15 cellular contexts compared by ENCODE assay signal in the genomic region with DNA sequence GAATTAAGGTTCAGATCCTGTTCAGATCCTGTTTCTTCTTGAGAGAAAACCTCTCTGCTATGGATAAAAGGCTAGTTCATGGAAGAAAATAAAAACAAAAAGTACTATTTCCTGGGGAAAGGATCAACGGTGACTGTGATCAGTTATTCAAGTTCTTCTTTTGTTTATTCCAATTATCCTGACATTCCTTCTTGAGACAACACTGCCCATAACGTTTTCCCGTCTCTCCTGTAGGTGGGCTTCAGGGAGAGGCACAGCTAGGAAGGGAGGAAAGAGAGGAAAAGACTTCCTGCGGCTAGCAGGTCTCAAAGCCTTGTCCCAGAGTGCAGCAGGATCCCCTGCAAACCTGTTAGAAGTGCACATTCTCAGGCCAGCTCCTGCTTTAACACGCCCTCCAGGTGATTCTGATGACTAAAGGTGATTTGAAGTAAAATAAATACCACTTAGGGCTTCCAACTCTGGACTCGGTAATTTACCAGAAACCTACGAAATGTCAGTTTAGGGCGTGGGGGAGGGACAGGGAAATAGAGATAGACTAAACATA. TPM values are rescaled to one million over a fixed set of nuclear protein-coding genes. Genes with fewer than 3 reads are reported as not detected.
A peak's percentile ranks its signal among the peaks of the same experiment; 100 is the strongest.
DNase-seq lines count a peak whose midpoint lies in the region; ATAC-seq and TF ChIP-seq lines count a peak whose summit lies in the region.
"Had no signal": no experiment of that assay in that cellular context is flagged by ENCODE, and none has a peak within 500 bp of the region (broad histone marks: within the 10 kb centered on the region; RNA-seq: fewer than 3 reads in every experiment).

No MANE protein-coding gene starts in this region.

- ATAC-seq in PC-3 (peak; percentile 14), GM19324 (IDR thresholded peaks at IDR 0.05; ENCODE audit: low FRiP score, unreplicated experiment) (no peak)
- ATAC-seq in CD4-positive, alpha-beta T cell (ENCODE audit: poor library complexity), result no peak
- ATAC-seq: left lobe of liver had no signal

- no peaks in the 10 kb centered on the region for H3K9me2 ChIP-seq in PC-3 (replicated peaks; ENCODE audit: low read length)

- H3K9me3 Mint-ChIP-seq in neural progenitor cell, result peaks cover 7% of the 10 kb centered on the region
- no peaks in the 10 kb centered on the region for H3K9me3 Mint-ChIP-seq in CD4-positive, alpha-beta T cell
- H3K9me3 Mint-ChIP-seq: activated naive CD8-positive, alpha-beta T cell treated with anti-CD3 and anti-CD28 coated beads for 36 hours; dendritic cell treated with granulocyte-macrophage colony-stimulating factor and Interleukin-4, amounts not matched to agents 40 ng/mL and 50 ng/mL, for 4 days had no signal

- no peaks in the 10 kb centered on the region for H4K20me1 ChIP-seq in PC-3 (ENCODE audit: low read length)
- H4K20me1 ChIP-seq in neural progenitor cell (ENCODE audit: low read depth), result no peaks in the 10 kb centered on the region

- H3K27ac Mint-ChIP-seq in neural progenitor cell, result peak overlapping the region; percentile 54
- no peak overlapping the region for H3K27ac Mint-ChIP-seq in CD4-positive, alpha-beta T cell
- H3K27ac Mint-ChIP-seq: activated naive CD8-positive, alpha-beta T cell treated with anti-CD3 and anti-CD28 coated beads for 36 hours; B cell; dendritic cell treated with granulocyte-macrophage colony-stimulating factor and Interleukin-4, amounts not matched to agents 40 ng/mL and 50 ng/mL, for 4 days had no signal

- H3K4me1 ChIP-seq in PC-3 (ENCODE audit: insufficient read depth, low read length), result peaks cover 50% of the 10 kb centered on the region
- H3K4me1 ChIP-seq in neural progenitor cell, result no peaks in the 10 kb centered on the region

- CTCF ChIA-PET in PC-3 (lab: Charles Lee), result interaction anchor here (1.2 to 1.9 kb wide), 2 partner anchors 53 to 58 kb away, joined by 4 to 5 read pairs; no protein-coding TSS in a partner anchor
- CTCF ChIA-PET in CD4-positive, alpha-beta T cell (lab: Charles Lee), result no interaction called here

- H3K4me1 Mint-ChIP-seq in neural progenitor cell, result peaks cover 6% of the 10 kb centered on the region
- peaks cover under 1% of the 10 kb centered on the region for H3K4me1 Mint-ChIP-seq in CD4-positive, alpha-beta T cell (ENCODE audit: low read depth)
- H3K4me1 Mint-ChIP-seq: activated naive CD8-positive, alpha-beta T cell treated with anti-CD3 and anti-CD28 coated beads for 36 hours had no signal

- intact Hi-C loops in PC-3 (cut with micrococcal nuclease), result no loop called here
- intact Hi-C loops in CD4-positive, alpha-beta T cell (cut with DNase I, micrococcal nuclease), result no loop called here

- no peaks in the 10 kb centered on the region for H3K36me3 Mint-ChIP-seq in neural progenitor cell
- no peaks in the 10 kb centered on the region for H3K36me3 Mint-ChIP-seq in CD4-positive, alpha-beta T cell (ENCODE audit: low read depth)
- H3K36me3 Mint-ChIP-seq: activated naive CD8-positive, alpha-beta T cell treated with anti-CD3 and anti-CD28 coated beads for 36 hours had no signal

- H3K27me3 ChIP-seq in PC-3 (ENCODE audit: low read length), result no peaks in the 10 kb centered on the region
- peaks cover 20% of the 10 kb centered on the region for H3K27me3 ChIP-seq in neural progenitor cell
- peaks cover 17% of the 10 kb centered on the region for H3K27me3 ChIP-seq in CD4-positive, alpha-beta T cell (ENCODE audit: control insufficient read depth, insufficient read depth, low read length)

- POLR2A ChIA-PET in PC-3 (lab: Charles Lee; ENCODE audit: unreplicated experiment), result interaction anchor here (0.6 kb wide), 1 partner anchor 17 kb away, joined by 5 read pairs; no protein-coding TSS in a partner anchor
- POLR2A ChIA-PET in CD4-positive, alpha-beta T cell (lab: Charles Lee), result no interaction called here

- peak overlapping the region; percentile 97 for H3K27ac ChIP-seq in PC-3 (ENCODE audit: low read length)
- H3K27ac ChIP-seq in neural progenitor cell, result no peak overlapping the region
- H3K27ac ChIP-seq in CD4-positive, alpha-beta T cell (ENCODE audit: low read depth, low read length), result no peak overlapping the region
- H3K27ac ChIP-seq: pancreas, WERI-Rb-1 had no signal

- H3K79me2 ChIP-seq in PC-3 (ENCODE audit: low read length), result peaks cover 15% of the 10 kb centered on the region
- H3K79me2 ChIP-seq in neural progenitor cell (ENCODE audit: low read depth), result no peaks in the 10 kb centered on the region

- peak overlapping the region; percentile 45 for H2AFZ ChIP-seq in PC-3 (ENCODE audit: low read length)
- H2AFZ ChIP-seq in neural progenitor cell (replicated peaks), result peak overlapping the region; percentile 18

- H3K36me3 ChIP-seq in PC-3 (ENCODE audit: low read depth, low read length), result no peaks in the 10 kb centered on the region
- H3K36me3 ChIP-seq in neural progenitor cell, result no peaks in the 10 kb centered on the region
- H3K36me3 ChIP-seq: pancreas, WERI-Rb-1 had no signal

- no peaks in the 10 kb centered on the region for H3K9me3 ChIP-seq in PC-3 (ENCODE audit: low read length)
- no peaks in the 10 kb centered on the region for H3K9me3 ChIP-seq in neural progenitor cell (ENCODE audit: low read depth)
- H3K9me3 ChIP-seq in CD4-positive, alpha-beta T cell (ENCODE audit: control insufficient read depth, low read length), result no peaks in the 10 kb centered on the region
- H3K9me3 ChIP-seq: pancreas had no signal

- DNase-seq in ACHN (peak; percentile 59), PC-3 (no peak), epithelial cell of esophagus (ENCODE audit: low read depth) (peak; percentile 85), neural progenitor cell (ENCODE audit: low spot score) (no peak), anterior cingulate cortex (lab: John Stamatoyannopoulos, UW) (no peak), activated gamma-delta T cell treated with Interleukin-2 at 50 U/mL for 16 hours (no peak)
- no peak for DNase-seq in CD4-positive, alpha-beta T cell
- DNase-seq: activated naive CD8-positive, alpha-beta T cell treated with anti-CD3 and anti-CD28 coated beads for 36 hours; pancreas; stimulated activated CD4-positive, alpha-beta T cell treated with anti-CD3 and anti-CD28 coated beads, Interleukin-2, amount 100 ng/mL, for 24 hours had no signal

- H3K4me3 ChIP-seq in PC-3 (ENCODE audit: low read length), result peak overlapping the region; percentile 46
- H3K4me3 ChIP-seq in epithelial cell of esophagus (ENCODE audit: low read length), result no peak overlapping the region
- no peak overlapping the region for H3K4me3 ChIP-seq in neural progenitor cell
- H3K4me3 ChIP-seq: pancreas had no signal

- H3K4me2 ChIP-seq in PC-3 (ENCODE audit: low read length), result peak overlapping the region; percentile 80
- no peak overlapping the region for H3K4me2 ChIP-seq in neural progenitor cell

- H3K9ac ChIP-seq in PC-3 (ENCODE audit: low read length), result peak overlapping the region; percentile 79
- H3K9ac ChIP-seq in neural progenitor cell, result no peak overlapping the region

- TF ChIP-seq CTCF in PC-3 (conservative IDR thresholded peaks at IDR 0.05; ENCODE audit: low read depth, low read length) (no peak), epithelial cell of esophagus (IDR thresholded peaks at IDR 0.05; ENCODE audit: insufficient read depth, low read depth, low read length, missing control alignments) (no peak), neural progenitor cell (IDR thresholded peaks at IDR 0.05) (no peak)
- TF ChIP-seq CTCF in CD4-positive, alpha-beta T cell (IDR thresholded peaks at IDR 0.05), result no peak

- H3K4me3 Mint-ChIP-seq in neural progenitor cell, result no peak overlapping the region
- H3K4me3 Mint-ChIP-seq in CD4-positive, alpha-beta T cell, result no peak overlapping the region
- H3K4me3 Mint-ChIP-seq: activated naive CD8-positive, alpha-beta T cell treated with anti-CD3 and anti-CD28 coated beads for 36 hours; B cell; dendritic cell treated with granulocyte-macrophage colony-stimulating factor and Interleukin-4, amounts not matched to agents 40 ng/mL and 50 ng/mL, for 4 days had no signal

- BruUV-seq in PC-3 (replicated peaks; lab: Mats Ljungman, UMichigan), result TSS peak; percentile 45

- peaks cover 15% of the 10 kb centered on the region for H3K27me3 Mint-ChIP-seq in neural progenitor cell (ENCODE audit: insufficient read depth, low read depth)
- peaks cover 14% of the 10 kb centered on the region for H3K27me3 Mint-ChIP-seq in CD4-positive, alpha-beta T cell

- in situ Hi-C loops in ACHN (cut with HindIII; ENCODE audit: low pct_ligation_motif_present, low pct_unique_long_range_greater_than_20kb, low sequenced_read_pairs), result no loop called here

- H3F3A ChIP-seq in PC-3 (ENCODE audit: low read length, unreplicated experiment) (peaks cover 4% of the 10 kb centered on the region), neural progenitor cell (ENCODE audit: low read depth) (peaks cover 9% of the 10 kb centered on the region)

RNA-seq across cellular contexts. Expression of a gene that starts 4.5 kb away (rescaled TPM):
- total RNA-seq in PC-3 (2014; rRNA removed), result 118 and 125 TPM in 2 replicates
- 17.8 and 20.7 TPM in 2 replicates for total RNA-seq in neural progenitor cell (ENCODE audit: low replicate concordance)
- total RNA-seq in CD4-positive, alpha-beta T cell, result under 1 TPM; 0.41 to 0.42 TPM
- total RNA-seq: B cell had no signal

Comparison
In these comparisons a context has a peak if more than half of its experiments do, and no peak if none do; other contexts are left out.
1. DNase-seq: peak in ACHN (single experiment) and epithelial cell of esophagus (single experiment); none in PC-3 (single experiment), neural progenitor cell (single experiment), anterior cingulate cortex (0 of 58), activated gamma-delta T cell treated with Interleukin-2 at 50 U/mL for 16 hours (single experiment) and CD4-positive, alpha-beta T cell (0 of 10).
2. RNA of a gene that starts 4.5 kb away (total RNA-seq): 118 to 125 TPM in PC-3 and 17.8 to 20.7 TPM in neural progenitor cell; 0.41 to 0.42 TPM in CD4-positive, alpha-beta T cell; every median in the first group is over 10 times any median in the second.